Comparison of ENCODE assay signal across 21 cellular contexts in genomic region chr10:114087655-114088054, GRCh38. TPM values are rescaled to one million over a fixed set of nuclear protein-coding genes. Genes with fewer than 3 reads are reported as not detected.
DNase-seq lines count a peak whose midpoint lies in the region; TF ChIP-seq lines count a peak whose summit lies in the region.
"Had no signal": no experiment of that assay in that cellular context is flagged by ENCODE, and none has a peak within 500 bp of the region (broad histone marks: within the 10 kb centered on the region; RNA-seq: fewer than 3 reads in every experiment).

No MANE protein-coding gene starts in this region.

- H3F3A ChIP-seq in Loucy (ENCODE audit: low read depth) = peaks cover 5% of the 10 kb centered on the region; the same call in 1 of the 2 replicates

- peak overlapping the region; percentile 73 for H2AFZ ChIP-seq in Loucy (ENCODE audit: low read length)

- H3K36me3 ChIP-seq in left ventricle myocardium inferior (no peaks in the 10 kb centered on the region), right atrium auricular region (no peaks in the 10 kb centered on the region), Loucy (ENCODE audit: insufficient read depth, low read length) (no peaks in the 10 kb centered on the region)
- H3K36me3 ChIP-seq: BLaER1, ovary, stomach, thyroid gland, WERI-Rb-1 had no signal

- H3K27ac ChIP-seq in left ventricle myocardium inferior (replicated peaks) = no peak overlapping the region
- no peak overlapping the region for H3K27ac ChIP-seq in right atrium auricular region
- H3K27ac ChIP-seq: BLaER1, body of pancreas, ovary, stomach, thyroid gland, WERI-Rb-1 had no signal

- DNase-seq in left ventricle myocardium inferior (no peak), right atrium auricular region (ENCODE audit: low spot score) (no peak), choroid plexus epithelial cell (ENCODE audit: low read depth) (no peak), pons (ENCODE audit: low spot score) (no peak), NK-92 (lab: John Stamatoyannopoulos, UW; ENCODE audit: unreplicated experiment) (no peak)
- no peak for DNase-seq in activated effector memory CD4-positive, alpha-beta T cell treated with Interleukin-2 at 50 U/mL for 16 hours
- DNase-seq: activated CD4-positive, alpha-beta T cell treated with anti-CD3 and anti-CD28 coated beads, Interleukin-2, amount 10 ng/mL, durations not matched to agents 24 days and 14 days; activated naive CD4-positive, alpha-beta T cell; activated T-cell treated with anti-CD3 and anti-CD28 coated beads, Interleukin-2, amount 50 U/mL, for 4 hours; body of pancreas; DMS79; NCI-H1436; NCI-H345; ovary; retina; small intestine; stomach; thyroid gland; WERI-Rb-1 had no signal

- H3K79me2 ChIP-seq in Loucy (ENCODE audit: insufficient read depth, low read length) = no peaks in the 10 kb centered on the region

- H3K4me3 ChIP-seq in left ventricle myocardium inferior (no peak overlapping the region), right atrium auricular region (no peak overlapping the region), Loucy (ENCODE audit: low read length, poor library complexity, severe bottlenecking) (no peak overlapping the region), choroid plexus epithelial cell (ENCODE audit: low read depth, low read length) (no peak overlapping the region)
- H3K4me3 ChIP-seq: BLaER1, body of pancreas, ovary, stomach, thyroid gland had no signal

- H3K4me1 ChIP-seq in left ventricle myocardium inferior = no peaks in the 10 kb centered on the region
- no peaks in the 10 kb centered on the region for H3K4me1 ChIP-seq in right atrium auricular region
- H3K4me1 ChIP-seq in Loucy (ENCODE audit: insufficient read depth, low read length, poor library complexity, severe bottlenecking) = peaks cover 15% of the 10 kb centered on the region
- H3K4me1 ChIP-seq: BLaER1, thyroid gland had no signal

- H3K9me3 ChIP-seq in left ventricle myocardium inferior (replicated peaks) = no peaks in the 10 kb centered on the region
- no peaks in the 10 kb centered on the region for H3K9me3 ChIP-seq in right atrium auricular region
- no peaks in the 10 kb centered on the region for H3K9me3 ChIP-seq in Loucy (ENCODE audit: insufficient read depth, low read depth, low read length)
- H3K9me3 ChIP-seq: BLaER1, body of pancreas, ovary, stomach, thyroid gland had no signal

- intact Hi-C loops in left ventricle myocardium inferior (cut with micrococcal nuclease) = no loop called here

- no peak overlapping the region for H3K9ac ChIP-seq in Loucy (ENCODE audit: low read depth, low read length, poor library complexity, severe bottlenecking)
- H3K9ac ChIP-seq: BLaER1 had no signal

- H3K27me3 ChIP-seq in left ventricle myocardium inferior (ENCODE audit: low read depth) (no peaks in the 10 kb centered on the region), right atrium auricular region (no peaks in the 10 kb centered on the region), Loucy (ENCODE audit: insufficient read depth, low read length, poor library complexity, severe bottlenecking) (no peaks in the 10 kb centered on the region)
- H3K27me3 ChIP-seq: BLaER1, body of pancreas, ovary, stomach, thyroid gland had no signal

- no peaks in the 10 kb centered on the region for H3K9me2 ChIP-seq in Loucy (replicated peaks; ENCODE audit: low read depth, low read length)

- no peaks in the 10 kb centered on the region for H4K20me1 ChIP-seq in Loucy (ENCODE audit: insufficient read depth, low read length, poor library complexity, severe bottlenecking)
- H4K20me1 ChIP-seq: BLaER1 had no signal

- peak; percentile 27 for TF ChIP-seq CTCF in left ventricle myocardium inferior (IDR thresholded peaks at IDR 0.05; ENCODE audit: borderline replicate concordance)
- TF ChIP-seq CTCF in right atrium auricular region (IDR thresholded peaks at IDR 0.05) = no peak
- peak; percentile 59 for TF ChIP-seq CTCF in Loucy (conservative IDR thresholded peaks at IDR 0.05; ENCODE audit: low read length)
- peak; percentile 29 for TF ChIP-seq CTCF in choroid plexus epithelial cell (conservative IDR thresholded peaks at IDR 0.05; ENCODE audit: low read depth, low read length)

- no peak overlapping the region for H3K4me2 ChIP-seq in Loucy (ENCODE audit: low read depth, low read length, poor library complexity, severe bottlenecking)
- H3K4me2 ChIP-seq: BLaER1 had no signal

RNA-seq across cellular contexts. Expression of gene ADRB1, which starts 44.0 kb away (rescaled TPM):
- total RNA-seq in left ventricle myocardium inferior (35.0 TPM), right atrium auricular region (10 to 100 TPM; 32.8 to 49.8 TPM)
- total RNA-seq: activated CD4-positive, alpha-beta T cell treated with anti-CD3 and anti-CD28 coated beads, Interleukin-2, amount 10 ng/mL, durations not matched to agents 24 days and 14 days had no signal

Comparison
In these comparisons a context has a peak if more than half of its experiments do, and no peak if none do; other contexts are left out.
1. CTCF ChIP-seq: peak in left ventricle myocardium inferior (single experiment), Loucy (single experiment) and choroid plexus epithelial cell (single experiment); none in right atrium auricular region (0 of 2).